In the genomic region with DNA sequence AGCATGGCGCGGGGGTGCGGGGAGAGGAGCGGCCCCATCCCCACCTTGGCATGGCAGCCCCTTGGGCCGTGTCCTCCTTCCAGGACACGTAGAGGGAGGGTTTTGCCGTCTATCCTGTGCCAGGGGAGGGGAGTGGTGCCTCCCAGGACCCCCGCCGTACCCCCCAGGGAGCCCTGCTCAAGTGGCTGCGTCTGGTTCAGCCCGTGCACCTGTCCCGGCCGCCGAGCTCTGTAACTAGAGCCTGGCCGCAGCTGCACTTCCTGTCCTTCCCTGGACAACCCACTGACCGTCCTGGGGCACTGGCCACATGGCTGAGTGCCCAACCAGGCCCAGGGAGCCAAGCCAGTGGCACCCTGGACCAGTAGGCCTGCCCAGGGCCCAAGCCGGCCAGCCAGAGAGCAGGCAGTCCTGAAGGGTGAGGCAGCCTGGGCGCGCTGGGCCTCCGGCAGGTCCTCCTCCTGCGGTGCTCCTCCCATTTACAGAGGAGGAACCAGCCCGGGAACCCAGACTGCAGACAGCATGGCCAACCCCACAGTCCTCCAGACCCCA, we compare ENCODE assay signal across 11 cellular contexts. TPM values are rescaled to one million over a fixed set of nuclear protein-coding genes. Genes with fewer than 3 reads are reported as not detected.
DNase-seq lines count a peak whose midpoint lies in the region; ATAC-seq and TF ChIP-seq lines count a peak whose summit lies in the region.
"Had no signal": no experiment of that assay in that cellular context is flagged by ENCODE, and none has a peak within 500 bp of the region (broad histone marks: within the 10 kb centered on the region; RNA-seq: fewer than 3 reads in every experiment).

No MANE protein-coding gene starts in this region.

- H3K9me3 ChIP-seq in HEK293 (ENCODE audit: control insufficient read depth, insufficient read depth, low read depth, low read length) (no peaks in the 10 kb centered on the region), right cardiac atrium (ENCODE audit: control insufficient read depth, low read length) (no peaks in the 10 kb centered on the region), skeletal muscle tissue (ENCODE audit: control insufficient read depth in 3 of 3, low read length in 3 of 3) (no peaks in the 10 kb centered on the region), smooth muscle cell (replicated peaks; ENCODE audit: low read depth) (no peaks in the 10 kb centered on the region)
- H3K9me3 ChIP-seq: ovary had no signal

- H2AFZ ChIP-seq in smooth muscle cell (ENCODE audit: low read depth) = no peak overlapping the region

- H3K4me1 Mint-ChIP-seq in activated T-cell treated with anti-CD3 and anti-CD28 coated beads, Interleukin-2, amount 50 U/mL, for 24 hours (ENCODE audit: low read depth) = no peaks in the 10 kb centered on the region

- H3K9ac ChIP-seq in skeletal muscle tissue (ENCODE audit: low read depth in 1 of 3, low read length in 3 of 3) (peak overlapping the region; percentile 53 to 71 (median 57)), smooth muscle cell (ENCODE audit: low read depth) (no peak overlapping the region)

- H3K27me3 Mint-ChIP-seq in activated T-cell treated with anti-CD3 and anti-CD28 coated beads, Interleukin-2, amount 50 U/mL, for 24 hours = peaks cover 11% of the 10 kb centered on the region

- H3K36me3 ChIP-seq in HEK293 (ENCODE audit: control insufficient read depth in 2 of 2, insufficient read depth in 1 of 2, low read length in 2 of 2) (peaks cover 0 to 25% of the 10 kb centered on the region in 2 experiments; a peak in 1 of 3 replicates), skeletal muscle tissue (ENCODE audit: control insufficient read depth in 3 of 3, insufficient read depth in 3 of 3, low read length in 3 of 3) (no peaks in the 10 kb centered on the region), smooth muscle cell (ENCODE audit: low read depth) (no peaks in the 10 kb centered on the region)
- H3K36me3 ChIP-seq: ovary had no signal

- H3K4me3 ChIP-seq in HEK293 (ENCODE audit: low read depth, low read length) = no peak overlapping the region
- no peak overlapping the region for H3K4me3 ChIP-seq in right cardiac atrium (ENCODE audit: low read length)
- H3K4me3 ChIP-seq in skeletal muscle tissue (ENCODE audit: low read length in 3 of 3) = peak overlapping the region; percentile 23 to 58 (median 33)
- H3K4me3 ChIP-seq in smooth muscle cell = no peak overlapping the region
- H3K4me3 ChIP-seq: ovary had no signal

- H4K20me1 ChIP-seq in smooth muscle cell (ENCODE audit: low read depth) = peaks cover 45% of the 10 kb centered on the region

- H3K9me3 Mint-ChIP-seq in activated T-cell treated with anti-CD3 and anti-CD28 coated beads, Interleukin-2, amount 50 U/mL, for 24 hours = no peaks in the 10 kb centered on the region
- H3K9me3 Mint-ChIP-seq: activated naive CD4-positive, alpha-beta T cell treated with anti-CD3 and anti-CD28 coated beads, Interleukin-2, amount 50 U/mL, for 72 hours had no signal

- intact Hi-C loops in right cardiac atrium (cut with DNase I) = no loop called here

- H3K4me2 ChIP-seq in smooth muscle cell = no peak overlapping the region

- H3K27ac Mint-ChIP-seq in activated T-cell treated with anti-CD3 and anti-CD28 coated beads, Interleukin-2, amount 50 U/mL, for 24 hours = no peak overlapping the region
- H3K27ac Mint-ChIP-seq: activated naive CD4-positive, alpha-beta T cell treated with anti-CD3 and anti-CD28 coated beads, Interleukin-2, amount 50 U/mL, for 72 hours had no signal

- TF ChIP-seq CTCF in HEK293 (tag by site-specific recombination; IDR thresholded peaks at IDR 0.05) = no peak
- TF ChIP-seq CTCF in smooth muscle cell (IDR thresholded peaks at IDR 0.05; ENCODE audit: borderline replicate concordance, insufficient read depth, poor library complexity, severe bottlenecking) = no peak

- H3K79me2 ChIP-seq in smooth muscle cell (ENCODE audit: low read depth) = peaks cover 23% of the 10 kb centered on the region

- WGBS in right cardiac atrium = 53% methylated on average over 22 of the region's 22 CpGs
- WGBS in smooth muscle cell (ENCODE audit: low lambda C conversion rate) = 95% methylated on average over 17 of the region's 22 CpGs

- POLR2A ChIA-PET in HEK293 (lab: Yijun Ruan, JAX) = interaction anchor here (2.0 kb wide), 1 partner anchor 8 kb away, joined by 7 read pairs; no protein-coding TSS in a partner anchor

- no peak overlapping the region for H3K27ac ChIP-seq in HEK293 (ENCODE audit: extremely low read depth, low read depth, low read length)
- H3K27ac ChIP-seq in right cardiac atrium (ENCODE audit: low read length) = peak overlapping the region; percentile 82
- H3K27ac ChIP-seq in skeletal muscle tissue (ENCODE audit: low read depth, low read length) = peak overlapping the region; percentile 81
- H3K27ac ChIP-seq in smooth muscle cell (ENCODE audit: low read depth) = no peak overlapping the region

- DNase-seq in SW480 (ENCODE audit: low spot score) (peak; percentile 85), right cardiac atrium (peak; percentile 59 to 78 (median 76)), smooth muscle cell (lab: John Stamatoyannopoulos, UW; ENCODE audit: unreplicated experiment) (no peak), CD1c-positive myeloid dendritic cell (ENCODE audit: extremely low spot score) (no peak)
- no peak for DNase-seq in activated T-cell treated with anti-CD3 and anti-CD28 coated beads, Interleukin-2, amount 50 U/mL, for 1 hour
- DNase-seq in activated T-cell treated with anti-CD3 and anti-CD28 coated beads, Interleukin-2, amount 50 U/mL, for 24 hours = no peak
- DNase-seq: NCI-H1092 had no signal

- no peaks in the 10 kb centered on the region for H3K27me3 ChIP-seq in right cardiac atrium (ENCODE audit: control insufficient read depth, insufficient read depth)
- H3K27me3 ChIP-seq in skeletal muscle tissue (ENCODE audit: control insufficient read depth in 3 of 3, insufficient read depth in 3 of 3, low read length in 3 of 3) = no peaks in the 10 kb centered on the region
- H3K27me3 ChIP-seq in smooth muscle cell (ENCODE audit: low read depth) = no peaks in the 10 kb centered on the region
- H3K27me3 ChIP-seq: ovary had no signal

- H3K4me1 ChIP-seq in HEK293 (ENCODE audit: control insufficient read depth, insufficient read depth, low read length) = peaks cover 2% of the 10 kb centered on the region; the same call in 1 of the 2 replicates
- H3K4me1 ChIP-seq in right cardiac atrium (ENCODE audit: control insufficient read depth, insufficient read depth, low read length) = peaks cover 27% of the 10 kb centered on the region
- H3K4me1 ChIP-seq in skeletal muscle tissue (ENCODE audit: control insufficient read depth in 3 of 3, insufficient read depth in 3 of 3, low read length in 3 of 3) = peaks cover 72 to 91% (median 87%) of the 10 kb centered on the region in 3 donors
- H3K4me1 ChIP-seq in smooth muscle cell (ENCODE audit: low read depth) = peaks cover 41% of the 10 kb centered on the region

- H3K36me3 Mint-ChIP-seq in activated T-cell treated with anti-CD3 and anti-CD28 coated beads, Interleukin-2, amount 50 U/mL, for 24 hours (ENCODE audit: low read depth) = no peaks in the 10 kb centered on the region
- H3K36me3 Mint-ChIP-seq: activated naive CD4-positive, alpha-beta T cell treated with anti-CD3 and anti-CD28 coated beads, Interleukin-2, amount 50 U/mL, for 72 hours had no signal

- no peaks in the 10 kb centered on the region for H3F3A ChIP-seq in smooth muscle cell (ENCODE audit: low read depth)

- CTCF ChIA-PET in HEK293 (lab: Yijun Ruan, JAX) = interaction anchor here (0.5 to 1.2 kb wide), 4 partner anchors 8 to 83 kb away, joined by 3 to 4 read pairs (median 4); no protein-coding TSS in a partner anchor

- H3K4me3 Mint-ChIP-seq in activated T-cell treated with anti-CD3 and anti-CD28 coated beads, Interleukin-2, amount 50 U/mL, for 24 hours = no peak overlapping the region

- peak in 1 of 2 donors; percentile 1 for ATAC-seq in right cardiac atrium
- ATAC-seq: activated naive CD4-positive, alpha-beta T cell treated with anti-CD3 and anti-CD28 coated beads, Interleukin-2, amount 50 U/mL, for 72 hours had no signal

TF ChIP-seq in HEK293, 187 proteins besides CTCF, POLR2A, EP300 and RAD21:
- peak; percentile 19; the same call in 1 of the 2 replicates for TF ChIP-seq SP2 (tag by site-specific recombination; IDR thresholded peaks at IDR 0.05)
- TF ChIP-seq GLIS2 (tag by site-specific recombination; IDR thresholded peaks at IDR 0.05) = peak; percentile 33; the same call in 1 of the 2 replicates
- TF ChIP-seq, protein P1, sequence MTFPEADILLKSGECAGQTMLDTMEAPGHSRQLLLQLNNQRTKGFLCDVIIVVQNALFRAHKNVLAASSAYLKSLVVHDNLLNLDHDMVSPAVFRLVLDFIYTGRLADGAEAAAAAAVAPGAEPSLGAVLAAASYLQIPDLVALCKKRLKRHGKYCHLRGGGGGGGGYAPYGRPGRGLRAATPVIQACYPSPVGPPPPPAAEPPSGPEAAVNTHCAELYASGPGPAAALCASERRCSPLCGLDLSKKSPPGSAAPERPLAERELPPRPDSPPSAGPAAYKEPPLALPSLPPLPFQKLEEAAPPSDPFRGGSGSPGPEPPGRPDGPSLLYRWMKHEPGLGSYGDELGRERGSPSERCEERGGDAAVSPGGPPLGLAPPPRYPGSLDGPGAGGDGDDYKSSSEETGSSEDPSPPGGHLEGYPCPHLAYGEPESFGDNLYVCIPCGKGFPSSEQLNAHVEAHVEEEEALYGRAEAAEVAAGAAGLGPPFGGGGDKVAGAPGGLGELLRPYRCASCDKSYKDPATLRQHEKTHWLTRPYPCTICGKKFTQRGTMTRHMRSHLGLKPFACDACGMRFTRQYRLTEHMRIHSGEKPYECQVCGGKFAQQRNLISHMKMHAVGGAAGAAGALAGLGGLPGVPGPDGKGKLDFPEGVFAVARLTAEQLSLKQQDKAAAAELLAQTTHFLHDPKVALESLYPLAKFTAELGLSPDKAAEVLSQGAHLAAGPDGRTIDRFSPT (tag by site-specific recombination; IDR thresholded peaks at IDR 0.05) = peak; percentile 45
- no peak for TF ChIP-seq ZNF768 (tag by site-specific recombination; IDR thresholded peaks at IDR 0.05)

RNA-seq across cellular contexts. Expression of a gene that starts 8.9 kb away (rescaled TPM):
- 10 to 100 TPM; 77.4 to 97.9 (median 86.8) TPM for total RNA-seq in right cardiac atrium
- 93.7 TPM for polyA plus RNA-seq in right cardiac atrium
- 14.1 TPM for total RNA-seq in skeletal muscle tissue
- 27.5 and 30.0 TPM in 2 replicates for total RNA-seq in smooth muscle cell
- polyA plus RNA-seq in smooth muscle cell = 27.6 and 132 TPM in 2 replicates

RNA-seq across cellular contexts. Expression of a gene that starts 28.7 kb away (rescaled TPM):
- 100 to 1,000 TPM; 703 to 815 (median 736) TPM for total RNA-seq in right cardiac atrium
- polyA plus RNA-seq in right cardiac atrium = 2,060 TPM
- total RNA-seq in skeletal muscle tissue = 1,418 TPM
- 2,536 and 4,082 TPM in 2 replicates for total RNA-seq in smooth muscle cell
- polyA plus RNA-seq in smooth muscle cell = 438 and 495 TPM in 2 replicates

RNA-seq across cellular contexts. Expression of a gene that starts 48.8 kb away (rescaled TPM):
- 10 to 100 TPM; 12.3 to 29.4 (median 16.3) TPM for total RNA-seq in right cardiac atrium
- polyA plus RNA-seq in right cardiac atrium = 10.9 TPM
- total RNA-seq in skeletal muscle tissue = 1.0 TPM
- 5.2 and 7.6 TPM in 2 replicates for total RNA-seq in smooth muscle cell
- 7.4 and 13.7 TPM in 2 replicates for polyA plus RNA-seq in smooth muscle cell

RNA-seq across cellular contexts. Expression of a gene that starts 55.4 kb away (rescaled TPM):
- total RNA-seq in right cardiac atrium = 10 to 100 TPM; 65.0 to 80.9 (median 73.4) TPM
- polyA plus RNA-seq in right cardiac atrium = 87.5 TPM
- 41.8 TPM for total RNA-seq in skeletal muscle tissue
- total RNA-seq in smooth muscle cell = 68.7 and 101 TPM in 2 replicates
- 121 and 126 TPM in 2 replicates for polyA plus RNA-seq in smooth muscle cell

Comparison
In these comparisons a context has a peak if more than half of its experiments do, and no peak if none do; other contexts are left out.
1. H3K27ac ChIP-seq: peak in right cardiac atrium (single experiment) and skeletal muscle tissue (single experiment); none in HEK293 (single experiment) and smooth muscle cell (single experiment).
2. H3K4me3 ChIP-seq: peak in skeletal muscle tissue (3 of 3); none in HEK293 (single experiment), right cardiac atrium (single experiment) and smooth muscle cell (single experiment).
3. DNase-seq: peak in SW480 (single experiment) and right cardiac atrium (3 of 3); none in activated T-cell treated with anti-CD3 and anti-CD28 coated beads, Interleukin-2, amount 50 U/mL, for 1 hour (single experiment), activated T-cell treated with anti-CD3 and anti-CD28 coated beads, Interleukin-2, amount 50 U/mL, for 24 hours (single experiment), smooth muscle cell (single experiment) and CD1c-positive myeloid dendritic cell (single experiment).